8 cellular contexts compared by ENCODE assay signal in genomic region chr6:143842468-143842901, GRCh38. TPM values are rescaled to one million over a fixed set of nuclear protein-coding genes. Genes with fewer than 3 reads are reported as not detected.
DNase-seq lines count a peak whose midpoint lies in the region; ATAC-seq and TF ChIP-seq lines count a peak whose summit lies in the region.

No MANE protein-coding gene starts in this region.

- DNase-seq in pons (ENCODE audit: low spot score) (peak; percentile 53), SK-N-DZ (ENCODE audit: low spot score) (no peak)
- DNase-seq in effector CD4-positive, alpha-beta T cell, result no peak

- peak; percentile 31 for ATAC-seq in GM21717 (IDR thresholded peaks at IDR 0.05; ENCODE audit: unreplicated experiment)
- ATAC-seq in gastroesophageal sphincter, result peak; percentile 45
- ATAC-seq in HG02623 (IDR thresholded peaks at IDR 0.05; ENCODE audit: unreplicated experiment), result no peak

- H3K36me3 ChIP-seq in ACC112 (ENCODE audit: insufficient read depth, low read length), result peaks cover 28% of the 10 kb centered on the region
- H3K36me3 ChIP-seq in gastroesophageal sphincter, result peaks cover 0 to 31% of the 10 kb centered on the region in 2 donors

- TF ChIP-seq EP300 in gastroesophageal sphincter (IDR thresholded peaks at IDR 0.05), result no peak

- no peak for TF ChIP-seq POLR2A in gastroesophageal sphincter (IDR thresholded peaks at IDR 0.05)

- peak overlapping the region; percentile 97 for H2AFZ ChIP-seq in ACC112 (ENCODE audit: low read length, unreplicated experiment)

- H3K27me3 ChIP-seq in ACC112 (ENCODE audit: insufficient read depth, low read length), result no peaks in the 10 kb centered on the region
- H3K27me3 ChIP-seq in gastroesophageal sphincter, result no peaks in the 10 kb centered on the region

- H3K4me1 ChIP-seq in ACC112 (ENCODE audit: control insufficient read depth, insufficient read depth, low read length, unreplicated experiment) (no peaks in the 10 kb centered on the region), gastroesophageal sphincter (peaks cover 0 to 33% (median 3%) of the 10 kb centered on the region in 3 donors)

- H3K27ac ChIP-seq in ACC112 (ENCODE audit: low read depth, low read length), result peak overlapping the region; percentile 75
- H3K27ac ChIP-seq in gastroesophageal sphincter, result peak overlapping the region; percentile 92 to 98 (median 94)

- H3K4me3 ChIP-seq in ACC112 (ENCODE audit: low read depth, low read length), result peak overlapping the region; percentile 92
- H3K4me3 ChIP-seq in WI38 (ENCODE audit: low read depth, low read length), result peak overlapping the region; percentile 93
- peak overlapping the region; percentile 40 to 75 for H3K4me3 ChIP-seq in gastroesophageal sphincter

- H3K9me3 ChIP-seq in gastroesophageal sphincter, result no peaks in the 10 kb centered on the region

- H3K79me2 ChIP-seq in ACC112 (ENCODE audit: control insufficient read depth, insufficient read depth, low read length, unreplicated experiment), result peaks cover 38% of the 10 kb centered on the region

- WGBS in gastroesophageal sphincter (ENCODE audit: low coverage in 1 of 2), 2 donors, result 9 to 18% methylated on average over 6 to 7 of the region's 7 CpGs

- TF ChIP-seq CTCF in WI38 (IDR thresholded peaks at IDR 0.05; ENCODE audit: low read depth, low read length) (no peak), gastroesophageal sphincter (IDR thresholded peaks at IDR 0.05) (no peak)

RNA-seq across cellular contexts. Expression of gene LTV1, which starts 0.7 kb away (rescaled TPM):
- 10 to 100 TPM; 15.3 to 20.5 (median 17.1) TPM for total RNA-seq in gastroesophageal sphincter
- polyA plus RNA-seq in SK-N-DZ (2014; cell fraction: cytosol; rRNA removed), result 29.0 and 34.0 TPM in 2 replicates
- 41.3 and 49.2 TPM in 2 replicates for polyA plus RNA-seq in SK-N-DZ (2014; cell fraction: nucleus; rRNA removed)

RNA-seq across cellular contexts. Expression of gene ZC2HC1B, which starts 21.8 kb away (rescaled TPM):
- not detected for total RNA-seq in gastroesophageal sphincter
- not detected in 2 replicates for polyA plus RNA-seq in SK-N-DZ (2014; cell fraction: cytosol; rRNA removed)
- polyA plus RNA-seq in SK-N-DZ (2014; cell fraction: nucleus; rRNA removed), result 0.18 TPM in 1 of 2 replicates, not detected in the other
